ENCODE assay signal across 1 cellular context in genomic region chr5:125654392-125654791, GRCh38.
TF ChIP-seq lines count a peak whose summit lies in the region.

No MANE protein-coding gene starts in this region.

TF ChIP-seq in GM23338, 12 proteins besides CTCF, POLR2A, EP300 and RAD21 (continued from another document):
- TF ChIP-seq JUNB (IDR thresholded peaks at IDR 0.05; ENCODE audit: unreplicated experiment) (no peak), REST (IDR thresholded peaks at IDR 0.05; ENCODE audit: unreplicated experiment) (no peak), STAT1 (IDR thresholded peaks at IDR 0.05; ENCODE audit: unreplicated experiment) (no peak), EZH2phosphoT487 (IDR thresholded peaks at IDR 0.05; ENCODE audit: unreplicated experiment) (no peak), ZNF331 (CRISPR knock-in tag; IDR thresholded peaks at IDR 0.05; ENCODE audit: low read depth) (no peak), CREB1 (CRISPR knock-in tag; IDR thresholded peaks at IDR 0.05; ENCODE audit: low read depth) (no peak)
TF ChIP-seq in GM23338: peak in this region for 0.
